ENCODE assay signal across 10 cellular contexts in genomic region chr11:60345489-60345888, GRCh38. TPM values are rescaled to one million over a fixed set of nuclear protein-coding genes. Genes with fewer than 3 reads are reported as not detected.
A peak's percentile ranks its signal among the peaks of the same experiment; 100 is the strongest.
DNase-seq lines count a peak whose midpoint lies in the region; ATAC-seq and TF ChIP-seq lines count a peak whose summit lies in the region.
"Had no signal": no experiment of that assay in that cellular context is flagged by ENCODE, and none has a peak within 500 bp of the region (broad histone marks: within the 10 kb centered on the region; RNA-seq: fewer than 3 reads in every experiment).

No MANE protein-coding gene starts in this region.

- no peak overlapping the region for H3K4me3 Mint-ChIP-seq in chondrocyte (ENCODE audit: unreplicated experiment)
- H3K4me3 Mint-ChIP-seq: CD4-positive, CD25-positive, alpha-beta regulatory T cell; T-helper 1 cell treated with Interleukin-12 subunit alpha and Interleukin-12 subunit beta and Interleukin-4 antibody, amounts not matched to agents 30 μg/mL and 1 μg/mL, for 36 hours had no signal

- H4K20me1 ChIP-seq in Loucy (ENCODE audit: insufficient read depth, low read length, poor library complexity, severe bottlenecking), result no peaks in the 10 kb centered on the region

- H3F3A ChIP-seq in Loucy (ENCODE audit: low read depth), result no peaks in the 10 kb centered on the region

- no peaks in the 10 kb centered on the region for H3K9me2 ChIP-seq in Loucy (replicated peaks; ENCODE audit: low read depth, low read length)

- no peaks in the 10 kb centered on the region for H3K79me2 ChIP-seq in Loucy (ENCODE audit: insufficient read depth, low read length)

- H3K27me3 ChIP-seq in Loucy (ENCODE audit: insufficient read depth, low read length, poor library complexity, severe bottlenecking) (no peaks in the 10 kb centered on the region), psoas muscle (ENCODE audit: insufficient read depth in 3 of 3, low read length in 2 of 3) (no peaks in the 10 kb centered on the region)

- H3K4me3 ChIP-seq in Loucy (ENCODE audit: low read length, poor library complexity, severe bottlenecking) (no peak overlapping the region), psoas muscle (no peak overlapping the region)

- H3K4me1 ChIP-seq in Loucy (ENCODE audit: insufficient read depth, low read length, poor library complexity, severe bottlenecking) (no peaks in the 10 kb centered on the region), psoas muscle (no peaks in the 10 kb centered on the region)

- no peaks in the 10 kb centered on the region for H3K9me3 Mint-ChIP-seq in chondrocyte (ENCODE audit: low read depth)
- H3K9me3 Mint-ChIP-seq: T-helper 1 cell treated with Interleukin-12 subunit alpha and Interleukin-12 subunit beta and Interleukin-4 antibody, amounts not matched to agents 30 μg/mL and 1 μg/mL, for 36 hours had no signal

- TF ChIP-seq CTCF in Loucy (conservative IDR thresholded peaks at IDR 0.05; ENCODE audit: low read length) (peak; percentile 84), chondrocyte (IDR thresholded peaks at IDR 0.05) (peak; percentile 66), psoas muscle (IDR thresholded peaks at IDR 0.05) (peak; percentile 8)

- peaks cover 9% of the 10 kb centered on the region for H3K27me3 Mint-ChIP-seq in chondrocyte (ENCODE audit: low read depth)

- ATAC-seq in psoas muscle (no peak), HG03280 (IDR thresholded peaks at IDR 0.05; ENCODE audit: unreplicated experiment) (no peak), HG02970 (IDR thresholded peaks at IDR 0.05; ENCODE audit: low FRiP score, unreplicated experiment) (no peak)

- H3K9me3 ChIP-seq in Loucy (ENCODE audit: insufficient read depth, low read depth, low read length), result no peaks in the 10 kb centered on the region
- H3K9me3 ChIP-seq in psoas muscle, result no peaks in the 10 kb centered on the region

- H3K9ac ChIP-seq in Loucy (ENCODE audit: low read depth, low read length, poor library complexity, severe bottlenecking), result no peak overlapping the region

- H3K4me2 ChIP-seq in Loucy (ENCODE audit: low read depth, low read length, poor library complexity, severe bottlenecking), result no peak overlapping the region

- peak overlapping the region; percentile 58; the same call in 1 of the 2 replicates for H2AFZ ChIP-seq in Loucy (ENCODE audit: low read length)

- H3K27ac ChIP-seq in psoas muscle, result no peak overlapping the region

- intact Hi-C loops in psoas muscle (cut with DNase I), result no loop called here

- H3K4me1 Mint-ChIP-seq in chondrocyte (ENCODE audit: low read depth), result no peaks in the 10 kb centered on the region
- H3K4me1 Mint-ChIP-seq: CD4-positive, CD25-positive, alpha-beta regulatory T cell had no signal

- peak; percentile 23 for DNase-seq in SIG-M5 treated with dmso at 0.1 percent for 504 hours (lab: John Stamatoyannopoulos, UW; ENCODE audit: unreplicated experiment)
- no peak for DNase-seq in SIG-M5 (lab: John Stamatoyannopoulos, UW)
- DNase-seq in chondrocyte (ENCODE audit: low spot score), result no peak
- no peak for DNase-seq in psoas muscle
- no peak for DNase-seq in NCI-H510A treated with DMSO at 0.1 percent for 48 hours (lab: John Stamatoyannopoulos, UW)

- H3K36me3 ChIP-seq in Loucy (ENCODE audit: insufficient read depth, low read length) (no peaks in the 10 kb centered on the region), psoas muscle (ENCODE audit: insufficient read depth in 1 of 2, low read depth in 1 of 2) (no peaks in the 10 kb centered on the region)

- no peaks in the 10 kb centered on the region for H3K36me3 Mint-ChIP-seq in chondrocyte (ENCODE audit: low read depth)
- H3K36me3 Mint-ChIP-seq: CD4-positive, CD25-positive, alpha-beta regulatory T cell had no signal

- H3K27ac Mint-ChIP-seq in chondrocyte (ENCODE audit: unreplicated experiment), result no peak overlapping the region
- H3K27ac Mint-ChIP-seq: CD4-positive, CD25-positive, alpha-beta regulatory T cell; T-helper 1 cell treated with Interleukin-12 subunit alpha and Interleukin-12 subunit beta and Interleukin-4 antibody, amounts not matched to agents 30 μg/mL and 1 μg/mL, for 36 hours had no signal

RNA-seq across cellular contexts. Expression of gene MS4A6E, which starts 18.4 kb away (rescaled TPM):
- total RNA-seq in chondrocyte (not detected in 3 replicates), psoas muscle (not detected)
- polyA plus RNA-seq in psoas muscle, result not detected
- total RNA-seq: CD4-positive, CD25-positive, alpha-beta regulatory T cell had no signal
- polyA plus RNA-seq: CD4-positive, CD25-positive, alpha-beta regulatory T cell had no signal

RNA-seq across cellular contexts. Expression of gene MS4A7, which starts 32.8 kb away (rescaled TPM):
- total RNA-seq in chondrocyte (not detected in 3 replicates), psoas muscle (1 to 10 TPM; 3.8 to 5.4 (median 5.0) TPM)
- polyA plus RNA-seq in psoas muscle, result 1 to 10 TPM; 1.0 to 1.5 (median 1.1) TPM

RNA-seq across cellular contexts. Expression of gene MS4A14, which starts 50.8 kb away (rescaled TPM):
- total RNA-seq in chondrocyte (not detected in 3 replicates), psoas muscle (1 to 10 TPM in 1 of 4 donors, under 1 TPM in 3; 0.12 to 1.3 (median 0.30) TPM)
- polyA plus RNA-seq in psoas muscle, result under 1 TPM; 0.03 to 0.14 (median 0.05) TPM
- total RNA-seq: CD4-positive, CD25-positive, alpha-beta regulatory T cell had no signal
- polyA plus RNA-seq: CD4-positive, CD25-positive, alpha-beta regulatory T cell had no signal

Comparison
In these comparisons a context has a peak if more than half of its experiments do, and no peak if none do; other contexts are left out.
1. CTCF ChIP-seq: peak in every context shown above with its lines; median percentile 84 in Loucy; 66 in chondrocyte; 8 in psoas muscle.